32 cellular contexts compared by ENCODE assay signal in genomic region chr16:46586011-46586577, GRCh38.
"Had no signal": no experiment of that assay in that cellular context is flagged by ENCODE, and none has a peak within 500 bp of the region (broad histone marks: within the 10 kb centered on the region; RNA-seq: fewer than 3 reads in every experiment).

No MANE protein-coding gene starts in this region.

- H3K4me1 ChIP-seq: adrenal gland, body of pancreas, esophagus squamous epithelium, gastroesophageal sphincter, heart right ventricle had no signal

- DNase-seq: activated B cell treated with CpG ODN at 0.5 μM for 24 hours; activated CD4-positive, alpha-beta T cell treated with anti-CD3 and anti-CD28 coated beads for 48 hours; activated CD4-positive, alpha-beta T cell treated with anti-CD3 and anti-CD28 coated beads, Interleukin-2, amount 50 U/mL, for 1 hour; activated CD4-positive, alpha-beta T cell treated with anti-CD3 and anti-CD28 coated beads, Interleukin-2, amount 50 U/mL, for 48 hours; activated CD8-positive, alpha-beta memory T cell treated with anti-CD3 and anti-CD28 coated beads for 24 hours; activated CD8-positive, alpha-beta T cell treated with anti-CD3 and anti-CD28 coated beads for 36 hours; activated effector memory CD4-positive, alpha-beta T cell treated with anti-CD3 and anti-CD28 coated beads, Interleukin-2, amount 50 U/mL, for 16 hours; activated naive CD4-positive, alpha-beta T cell treated with anti-CD3 and anti-CD28 coated beads for 36 hours; activated naive CD8-positive, alpha-beta T cell treated with anti-CD3 and anti-CD28 coated beads for 36 hours; activated naive CD8-positive, alpha-beta T cell treated with anti-CD3 and anti-CD28 coated beads, Interleukin-2, amount 50 U/mL, for 24 hours; activated T-cell treated with anti-CD3 and anti-CD28 coated beads, Interleukin-2, amount 50 U/mL, for 4 hours; adrenal gland; amygdala; aorta; body of pancreas; caudate nucleus; cortex of kidney; effector CD8-positive, alpha-beta T cell; esophagus squamous epithelium; foreskin melanocyte; heart right ventricle; T-helper 9 cell; WERI-Rb-1 had no signal

- H3K27me3 Mint-ChIP-seq: activated B cell treated with CpG ODN at 0.5 μM for 24 hours; activated CD8-positive, alpha-beta T cell treated with anti-CD3 and anti-CD28 coated beads for 36 hours; activated naive CD4-positive, alpha-beta T cell treated with anti-CD3 and anti-CD28 coated beads, Interleukin-2, amount 50 U/mL, for 24 hours; activated naive CD8-positive, alpha-beta T cell treated with anti-CD3 and anti-CD28 coated beads for 36 hours; activated naive CD8-positive, alpha-beta T cell treated with anti-CD3 and anti-CD28 coated beads, Interleukin-2, amount 50 U/mL, for 24 hours had no signal

- H3K27me3 ChIP-seq: adrenal gland, body of pancreas, esophagus squamous epithelium, gastroesophageal sphincter, heart right ventricle had no signal

- H3K4me3 ChIP-seq: adrenal gland, body of pancreas, esophagus squamous epithelium, gastroesophageal sphincter, heart right ventricle had no signal

- H3K36me3 ChIP-seq: adrenal gland, gastroesophageal sphincter had no signal

- FAIRE-seq: colon, endometrium, endothelial cell of umbilical vein had no signal

- H3K4me1 Mint-ChIP-seq: activated naive CD4-positive, alpha-beta T cell treated with anti-CD3 and anti-CD28 coated beads, Interleukin-2, amount 50 U/mL, for 24 hours; activated naive CD8-positive, alpha-beta T cell treated with anti-CD3 and anti-CD28 coated beads for 36 hours had no signal

- H3K4me3 Mint-ChIP-seq: activated B cell treated with CpG ODN at 0.5 μM for 24 hours; activated CD8-positive, alpha-beta T cell treated with anti-CD3 and anti-CD28 coated beads for 36 hours; activated naive CD4-positive, alpha-beta T cell treated with anti-CD3 and anti-CD28 coated beads for 36 hours; activated naive CD4-positive, alpha-beta T cell treated with anti-CD3 and anti-CD28 coated beads, Interleukin-2, amount 50 U/mL, for 24 hours; activated naive CD8-positive, alpha-beta T cell treated with anti-CD3 and anti-CD28 coated beads for 36 hours; activated naive CD8-positive, alpha-beta T cell treated with anti-CD3 and anti-CD28 coated beads, Interleukin-2, amount 50 U/mL, for 24 hours; activated T-cell treated with anti-CD3 and anti-CD28 coated beads, Interleukin-2, amount 50 U/mL, for 4 hours; T-helper 1 cell treated with Interleukin-12 subunit alpha and Interleukin-12 subunit beta and Interleukin-4 antibody, amounts not matched to agents 30 μg/mL and 1 μg/mL, for 36 hours had no signal

- H3K27ac ChIP-seq: adrenal gland, body of pancreas, epithelial cell of prostate, esophagus squamous epithelium, gastroesophageal sphincter, heart right ventricle, WERI-Rb-1 had no signal

- H3K27ac Mint-ChIP-seq: activated B cell treated with CpG ODN at 0.5 μM for 24 hours; activated CD8-positive, alpha-beta T cell treated with anti-CD3 and anti-CD28 coated beads for 36 hours; activated naive CD4-positive, alpha-beta T cell treated with anti-CD3 and anti-CD28 coated beads for 36 hours; activated naive CD4-positive, alpha-beta T cell treated with anti-CD3 and anti-CD28 coated beads, Interleukin-2, amount 50 U/mL, for 24 hours; activated naive CD8-positive, alpha-beta T cell treated with anti-CD3 and anti-CD28 coated beads for 36 hours; activated naive CD8-positive, alpha-beta T cell treated with anti-CD3 and anti-CD28 coated beads, Interleukin-2, amount 50 U/mL, for 24 hours; activated T-helper 2 cell treated with anti-CD3 and anti-CD28 coated beads, Interferon-gamma antibody, Interleukin-2, Interleukin-4, amounts not matched to agents 10 μg/mL and 5 μg/mL and 100 μg/mL, durations not matched to agents 14 hours and 24 hours and 36 hours; T-helper 1 cell treated with Interleukin-12 subunit alpha and Interleukin-12 subunit beta and Interleukin-4 antibody, amounts not matched to agents 30 μg/mL and 1 μg/mL, for 36 hours had no signal

- ATAC-seq: activated CD4-positive, CD25-positive, alpha-beta regulatory T cell treated with anti-CD3 and anti-CD28 coated beads, Interleukin-2, amount 50 U/mL, for 24 hours; activated CD8-positive, alpha-beta T cell treated with anti-CD3 and anti-CD28 coated beads for 36 hours; activated naive CD8-positive, alpha-beta T cell treated with anti-CD3 and anti-CD28 coated beads, Interleukin-2, amount 50 U/mL, for 24 hours; activated T-cell treated with anti-CD3 and anti-CD28 coated beads, Interleukin-2, amount 50 U/mL, for 4 hours; body of pancreas; gastroesophageal sphincter; heart right ventricle had no signal
